ENCODE assay signal across 15 cellular contexts in genomic region chr4:14059006-14059405, GRCh38.
"Had no signal": no experiment of that assay in that cellular context is flagged by ENCODE, and none has a peak within 500 bp of the region (broad histone marks: within the 10 kb centered on the region; RNA-seq: fewer than 3 reads in every experiment).

No MANE protein-coding gene starts in this region.

- H3K4me1 ChIP-seq: lower lobe of right lung, sigmoid colon had no signal

- H3K27me3 ChIP-seq: sigmoid colon had no signal

- H3K27ac ChIP-seq: lower lobe of right lung, sigmoid colon had no signal

- H3K4me3 ChIP-seq: lower lobe of right lung, sigmoid colon had no signal

- DNase-seq: activated CD4-positive, alpha-beta memory T cell treated with anti-CD3 and anti-CD28 coated beads, Interleukin-2, amount 10 ng/mL, durations not matched to agents 7 days and 5 days; activated CD4-positive, alpha-beta T cell treated with anti-CD3 and anti-CD28 coated beads for 4 hours; activated effector memory CD4-positive, alpha-beta T cell treated with Interleukin-2 at 50 U/mL for 16 hours; activated naive CD4-positive, alpha-beta T cell treated with anti-CD3 and anti-CD28 coated beads, Interleukin-2, amount 50 U/mL, for 16 hours; activated T-cell treated with anti-CD3 and anti-CD28 coated beads, Interleukin-2, amount 50 U/mL, for 4 hours; amniotic stem cell; glutamatergic neuron; left colon; lower lobe of right lung; midbrain; sigmoid colon; stimulated activated CD4-positive, alpha-beta T cell treated with anti-CD3 and anti-CD28 coated beads, Interleukin-12 subunit alpha, Interleukin-12 subunit beta, amount 100 ng/mL, for 4 hours; stimulated activated CD4-positive, alpha-beta T cell treated with anti-CD3 and anti-CD28 coated beads, Interleukin-2, amount 100 ng/mL, for 24 hours; T-helper 17 cell had no signal

- H3K9me3 ChIP-seq: lower lobe of right lung, sigmoid colon had no signal

- H3K36me3 ChIP-seq: lower lobe of right lung, sigmoid colon had no signal

- ATAC-seq: activated T-cell treated with anti-CD3 and anti-CD28 coated beads, Interleukin-2, amount 50 U/mL, for 4 hours; left colon; lower lobe of right lung; T-helper 17 cell; WTC11 had no signal
